Comparison of ENCODE assay signal across 9 cellular contexts in genomic region chr10:99983280-99983988, GRCh38. TPM values are rescaled to one million over a fixed set of nuclear protein-coding genes. Genes with fewer than 3 reads are reported as not detected.
A peak's percentile ranks its signal among the peaks of the same experiment; 100 is the strongest.
DNase-seq lines count a peak whose midpoint lies in the region; ATAC-seq and TF ChIP-seq lines count a peak whose summit lies in the region.
"Had no signal": no experiment of that assay in that cellular context is flagged by ENCODE, and none has a peak within 500 bp of the region (broad histone marks: within the 10 kb centered on the region; RNA-seq: fewer than 3 reads in every experiment).

No MANE protein-coding gene starts in this region.

- H3K27me3 ChIP-seq in colonic mucosa, result no peaks in the 10 kb centered on the region

- no peaks in the 10 kb centered on the region for H3K9me3 Mint-ChIP-seq in memory B cell

- H3K27me3 Mint-ChIP-seq in memory B cell, result no peaks in the 10 kb centered on the region

- DNase-seq in NCI-H1694 treated with DMSO at 0.1 percent for 48 hours (lab: John Stamatoyannopoulos, UW) (peak; percentile 17), NCI-H1694 (lab: John Stamatoyannopoulos, UW) (no peak), colonic mucosa (no peak), memory B cell (ENCODE audit: low spot score in 2 of 2) (no peak)

- H3K4me1 ChIP-seq in colonic mucosa, result no peaks in the 10 kb centered on the region
- no peaks in the 10 kb centered on the region for H3K4me1 ChIP-seq in urinary bladder (ENCODE audit: insufficient read depth)

- peak overlapping the region; percentile 62 for H3K4me3 Mint-ChIP-seq in memory B cell

- intact Hi-C loops in colonic mucosa (cut with DNase I), result no loop called here

- peaks cover 27% of the 10 kb centered on the region for H3K4me1 Mint-ChIP-seq in memory B cell

- H3K36me3 ChIP-seq in colonic mucosa (no peaks in the 10 kb centered on the region), urinary bladder (ENCODE audit: insufficient read depth) (no peaks in the 10 kb centered on the region)

- ATAC-seq in memory B cell (ENCODE audit: low read depth), result peak; percentile 63
- no peak for ATAC-seq in GM21360 (IDR thresholded peaks at IDR 0.05; ENCODE audit: unreplicated experiment)
- no peak for ATAC-seq in HG03097 (IDR thresholded peaks at IDR 0.05; ENCODE audit: low FRiP score, unreplicated experiment)
- no peak for ATAC-seq in GM21529 (IDR thresholded peaks at IDR 0.05; ENCODE audit: unreplicated experiment)

- no peak for TF ChIP-seq CTCF in colonic mucosa (IDR thresholded peaks at IDR 0.05)

- H3K27ac Mint-ChIP-seq in memory B cell, result peak overlapping the region; percentile 62

- H3K4me3 ChIP-seq in colonic mucosa (no peak overlapping the region), urinary bladder (ENCODE audit: low read depth, low read length) (no peak overlapping the region)

- 21% methylated on average over 16 of the region's 16 CpGs for WGBS in urinary bladder

- no peak overlapping the region for H3K9ac ChIP-seq in colonic mucosa (ENCODE audit: low read depth in 2 of 2, low read length in 2 of 2)

- H3K36me3 Mint-ChIP-seq in memory B cell, result peaks cover 9% of the 10 kb centered on the region

- no peaks in the 10 kb centered on the region for H3K9me3 ChIP-seq in colonic mucosa

- H3K27ac ChIP-seq in colonic mucosa (peak overlapping the region; percentile 41), urinary bladder (ENCODE audit: low read depth) (peak overlapping the region; percentile 80)
- H3K27ac ChIP-seq: 22Rv1 had no signal

RNA-seq across cellular contexts. Expression of gene DNMBP, which starts 26.3 kb away (rescaled TPM):
- total RNA-seq in colonic mucosa (10 to 100 TPM; 38.4 to 53.5 TPM), urinary bladder (31.8 TPM)
- polyA plus RNA-seq in urinary bladder, result 26.2 TPM
